In genomic region chr3:52145736-52146110, GRCh38 we compare ENCODE assay signal across 28 cellular contexts.
"Had no signal": no experiment of that assay in that cellular context is flagged by ENCODE, and none has a peak within 500 bp of the region (broad histone marks: within the 10 kb centered on the region; RNA-seq: fewer than 3 reads in every experiment).

No MANE protein-coding gene starts in this region.

- H3K36me3 ChIP-seq: brain microvascular endothelial cell, esophagus muscularis mucosa, gastrocnemius medialis had no signal

- H3K9me3 ChIP-seq: esophagus muscularis mucosa, gastrocnemius medialis had no signal

- H3K36me3 Mint-ChIP-seq: activated naive CD4-positive, alpha-beta T cell treated with anti-CD3 and anti-CD28 coated beads, Interleukin-2, amount 50 U/mL, for 24 hours had no signal

- H3K4me3 Mint-ChIP-seq: activated CD4-positive, alpha-beta memory T cell treated with anti-CD3 and anti-CD28 coated beads for 36 hours; activated CD4-positive, alpha-beta T cell treated with anti-CD3 and anti-CD28 coated beads for 36 hours; activated CD4-positive, alpha-beta T cell treated with anti-CD3 and anti-CD28 coated beads, Interleukin-2, amount 10 ng/mL, durations not matched to agents 24 days and 14 days; activated CD8-positive, alpha-beta memory T cell treated with anti-CD3 and anti-CD28 coated beads, Interleukin-2, amount 10 ng/mL, durations not matched to agents 7 days and 5 days; activated CD8-positive, alpha-beta T cell treated with anti-CD3 and anti-CD28 coated beads, Interleukin-2, amount 10 ng/mL, durations not matched to agents 7 days and 5 days; activated naive CD4-positive, alpha-beta T cell treated with anti-CD3 and anti-CD28 coated beads for 36 hours; activated naive CD4-positive, alpha-beta T cell treated with anti-CD3 and anti-CD28 coated beads, Interleukin-2, amount 50 U/mL, for 24 hours; activated naive CD8-positive, alpha-beta T cell treated with anti-CD3 and anti-CD28 coated beads, Interleukin-2, amount 10 ng/mL, durations not matched to agents 7 days and 5 days; activated T-helper 1 cell treated with anti-CD3 and anti-CD28 coated beads, Interleukin-12 subunit alpha, Interleukin-12 subunit beta, Interleukin-2, Interleukin-4 antibody, amounts not matched to agents 30 ng/mL and 10 ng/mL and 1 ng/mL, durations not matched to agents 14 hours and 24 hours and 36 hours; central memory CD8-positive, alpha-beta T cell; effector memory CD8-positive, alpha-beta T cell had no signal

- DNase-seq: activated CD4-positive, alpha-beta memory T cell treated with anti-CD3 and anti-CD28 coated beads for 36 hours; activated CD4-positive, alpha-beta T cell treated with anti-CD3 and anti-CD28 coated beads for 36 hours; activated CD4-positive, alpha-beta T cell treated with anti-CD3 and anti-CD28 coated beads, Interleukin-2, amount 10 ng/mL, durations not matched to agents 24 days and 14 days; activated CD4-positive, CD25-positive, alpha-beta regulatory T cell; activated CD4-positive, CD25-positive, alpha-beta regulatory T cell treated with anti-CD3 and anti-CD28 coated beads, Interleukin-2, amount 50 U/mL, for 72 hours; activated CD8-positive, alpha-beta memory T cell treated with anti-CD3 and anti-CD28 coated beads, Interleukin-2, amount 10 ng/mL, durations not matched to agents 7 days and 5 days; activated CD8-positive, alpha-beta memory T cell treated with anti-CD3 and anti-CD28 coated beads, Interleukin-2, amount 50 U/mL, for 4 hours; activated CD8-positive, alpha-beta T cell treated with anti-CD3 and anti-CD28 coated beads, Interleukin-2, amount 10 ng/mL, durations not matched to agents 7 days and 5 days; activated effector memory CD4-positive, alpha-beta T cell treated with anti-CD3 and anti-CD28 coated beads, Interleukin-2, amount 50 U/mL, for 16 hours; activated naive CD4-positive, alpha-beta T cell treated with anti-CD3 and anti-CD28 coated beads for 36 hours; activated naive CD8-positive, alpha-beta T cell treated with anti-CD3 and anti-CD28 coated beads, Interleukin-2, amount 10 ng/mL, durations not matched to agents 7 days and 5 days; activated T-cell treated with anti-CD3 and anti-CD28 coated beads, Interleukin-2, amount 50 U/mL, for 1 hour; activated T-cell treated with anti-CD3 and anti-CD28 coated beads, Interleukin-2, amount 50 U/mL, for 48 hours; brain microvascular endothelial cell; cortex of kidney; dermis blood vessel endothelial cell; effector CD4-positive, alpha-beta T cell; effector memory CD8-positive, alpha-beta T cell; erythroblast; foreskin keratinocyte; gastrocnemius medialis; glutamatergic neuron; T-helper 2 cell had no signal

- H3K27me3 Mint-ChIP-seq: activated CD4-positive, alpha-beta memory T cell treated with anti-CD3 and anti-CD28 coated beads for 36 hours; activated CD4-positive, alpha-beta T cell treated with anti-CD3 and anti-CD28 coated beads for 36 hours; activated CD4-positive, alpha-beta T cell treated with anti-CD3 and anti-CD28 coated beads, Interleukin-2, amount 10 ng/mL, durations not matched to agents 24 days and 14 days; activated CD8-positive, alpha-beta memory T cell treated with anti-CD3 and anti-CD28 coated beads, Interleukin-2, amount 10 ng/mL, durations not matched to agents 7 days and 5 days; activated naive CD4-positive, alpha-beta T cell treated with anti-CD3 and anti-CD28 coated beads, Interleukin-2, amount 50 U/mL, for 24 hours; activated naive CD8-positive, alpha-beta T cell treated with anti-CD3 and anti-CD28 coated beads, Interleukin-2, amount 10 ng/mL, durations not matched to agents 7 days and 5 days; central memory CD8-positive, alpha-beta T cell; effector memory CD8-positive, alpha-beta T cell had no signal

- H3K27ac ChIP-seq: brain microvascular endothelial cell, esophagus muscularis mucosa, foreskin keratinocyte, gastrocnemius medialis had no signal

- H3K4me3 ChIP-seq: esophagus muscularis mucosa, gastrocnemius medialis had no signal

- ATAC-seq: activated CD4-positive, alpha-beta T cell treated with anti-CD3 and anti-CD28 coated beads for 36 hours; activated CD8-positive, alpha-beta memory T cell treated with anti-CD3 and anti-CD28 coated beads, Interleukin-2, amount 10 ng/mL, durations not matched to agents 7 days and 5 days; activated CD8-positive, alpha-beta T cell treated with anti-CD3 and anti-CD28 coated beads, Interleukin-2, amount 10 ng/mL, durations not matched to agents 7 days and 5 days; effector memory CD8-positive, alpha-beta T cell; foreskin keratinocyte; gastrocnemius medialis had no signal

- H3K27me3 ChIP-seq: brain microvascular endothelial cell, esophagus muscularis mucosa, foreskin keratinocyte, gastrocnemius medialis had no signal

- H3K9me3 Mint-ChIP-seq: activated CD4-positive, alpha-beta memory T cell treated with anti-CD3 and anti-CD28 coated beads for 36 hours; activated CD4-positive, alpha-beta T cell treated with anti-CD3 and anti-CD28 coated beads, Interleukin-2, amount 10 ng/mL, durations not matched to agents 24 days and 14 days; activated naive CD4-positive, alpha-beta T cell treated with anti-CD3 and anti-CD28 coated beads for 36 hours; activated naive CD4-positive, alpha-beta T cell treated with anti-CD3 and anti-CD28 coated beads, Interleukin-2, amount 50 U/mL, for 24 hours; activated naive CD8-positive, alpha-beta T cell treated with anti-CD3 and anti-CD28 coated beads, Interleukin-2, amount 10 ng/mL, durations not matched to agents 7 days and 5 days; activated T-helper 1 cell treated with anti-CD3 and anti-CD28 coated beads, Interleukin-12 subunit alpha, Interleukin-12 subunit beta, Interleukin-2, Interleukin-4 antibody, amounts not matched to agents 30 ng/mL and 10 ng/mL and 1 ng/mL, durations not matched to agents 14 hours and 24 hours and 36 hours; activated T-helper 2 cell treated with anti-CD3 and anti-CD28 coated beads, Interferon-gamma antibody, Interleukin-2, Interleukin-4, amounts not matched to agents 10 μg/mL and 5 μg/mL and 100 μg/mL, durations not matched to agents 14 hours and 24 hours and 36 hours; central memory CD8-positive, alpha-beta T cell; effector memory CD8-positive, alpha-beta T cell had no signal

- H3K4me1 ChIP-seq: foreskin keratinocyte had no signal

- H3K27ac Mint-ChIP-seq: activated CD4-positive, alpha-beta memory T cell treated with anti-CD3 and anti-CD28 coated beads for 36 hours; activated CD4-positive, alpha-beta T cell treated with anti-CD3 and anti-CD28 coated beads for 36 hours; activated CD8-positive, alpha-beta memory T cell treated with anti-CD3 and anti-CD28 coated beads, Interleukin-2, amount 10 ng/mL, durations not matched to agents 7 days and 5 days; activated naive CD4-positive, alpha-beta T cell treated with anti-CD3 and anti-CD28 coated beads for 36 hours; activated naive CD4-positive, alpha-beta T cell treated with anti-CD3 and anti-CD28 coated beads, Interleukin-2, amount 50 U/mL, for 24 hours; activated T-helper 1 cell treated with anti-CD3 and anti-CD28 coated beads, Interleukin-12 subunit alpha, Interleukin-12 subunit beta, Interleukin-2, Interleukin-4 antibody, amounts not matched to agents 30 ng/mL and 10 ng/mL and 1 ng/mL, durations not matched to agents 14 hours and 24 hours and 36 hours; activated T-helper 2 cell treated with anti-CD3 and anti-CD28 coated beads, Interferon-gamma antibody, Interleukin-2, Interleukin-4, amounts not matched to agents 10 μg/mL and 5 μg/mL and 100 μg/mL, durations not matched to agents 14 hours and 24 hours and 36 hours; effector memory CD8-positive, alpha-beta T cell had no signal
